24 cellular contexts compared by ENCODE assay signal in the genomic region with DNA sequence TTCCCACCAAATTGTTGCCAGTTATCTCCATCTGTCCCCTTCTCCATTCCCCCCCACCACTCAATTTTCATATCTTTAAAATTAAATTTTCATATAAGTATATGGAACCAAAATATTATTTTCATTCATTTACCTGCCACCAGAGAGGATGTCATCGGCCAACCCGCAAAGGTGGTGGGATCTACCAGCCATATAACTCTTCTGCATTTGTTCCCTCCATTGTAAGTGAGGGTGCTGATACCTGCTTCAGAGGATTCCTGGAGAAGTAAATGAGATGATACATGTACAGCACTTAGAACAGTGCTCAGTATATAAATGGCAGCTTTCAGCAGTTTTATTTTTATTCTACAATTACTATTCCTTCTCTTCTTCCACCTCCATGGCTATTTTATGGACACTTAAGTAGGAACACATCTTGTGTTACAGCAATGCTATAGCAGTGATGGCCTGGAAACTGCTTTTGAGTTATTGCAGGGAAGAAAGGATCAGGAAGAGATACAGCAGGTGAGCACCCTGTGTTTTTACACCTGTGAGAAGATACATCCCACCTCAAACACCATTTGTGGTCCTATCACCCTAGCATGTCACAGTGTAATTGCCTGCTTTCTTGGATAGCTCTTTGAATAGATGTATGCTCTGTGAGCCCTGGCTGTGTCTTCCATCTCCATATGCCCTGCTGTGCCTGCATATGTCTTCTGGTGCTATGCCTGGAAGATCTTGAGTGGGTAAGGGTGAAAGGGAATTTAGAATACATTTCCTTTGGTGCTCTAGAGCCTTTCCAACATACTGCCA. TPM values are rescaled to one million over a fixed set of nuclear protein-coding genes. Genes with fewer than 3 reads are reported as not detected.
"Had no signal": no experiment of that assay in that cellular context is flagged by ENCODE, and none has a peak within 500 bp of the region (broad histone marks: within the 10 kb centered on the region; RNA-seq: fewer than 3 reads in every experiment).

No MANE protein-coding gene starts in this region.

- H3K27ac ChIP-seq: colonic mucosa had no signal

- H3K36me3 ChIP-seq: colonic mucosa, tibial nerve had no signal

- DNase-seq: activated B cell treated with CpG ODN at 0.5 μM for 24 hours; activated CD4-positive, alpha-beta T cell treated with anti-CD3 and anti-CD28 coated beads, Interleukin-2, amount 50 U/mL, for 1 hour; activated CD8-positive, alpha-beta memory T cell treated with anti-CD3 and anti-CD28 coated beads, Interleukin-2, amount 10 ng/mL, durations not matched to agents 7 days and 5 days; activated CD8-positive, alpha-beta T cell treated with anti-CD3 and anti-CD28 coated beads for 36 hours; activated naive CD8-positive, alpha-beta T cell treated with anti-CD3 and anti-CD28 coated beads, Interleukin-2, amount 50 U/mL, for 24 hours; activated T-cell treated with anti-CD3 and anti-CD28 coated beads, Interleukin-2, amount 50 U/mL, for 48 hours; amygdala; colonic mucosa; effector memory CD8-positive, alpha-beta T cell; erythroblast; foreskin fibroblast; heart right ventricle; mucosa of descending colon; posterior cingulate gyrus; stimulated activated CD4-positive, alpha-beta T cell treated with anti-CD3 and anti-CD28 coated beads, Interleukin-1b, Interleukin-23, amount 100 ng/mL, for 48 hours; stimulated activated CD4-positive, alpha-beta T cell treated with anti-CD3 and anti-CD28 coated beads, Interleukin-4, amount 100 ng/mL, for 4 hours; stimulated activated CD8-positive, alpha-beta memory T cell treated with anti-CD3 and anti-CD28 coated beads, Interleukin-4, amount 100 ng/mL, for 48 hours; stimulated activated naive CD8-positive, alpha-beta T cell treated with anti-CD3 and anti-CD28 coated beads, Interleukin-15, amount 100 ng/mL, for 72 hours; T-cell had no signal

- H3K27me3 ChIP-seq: colonic mucosa, heart right ventricle, tibial nerve had no signal

- H3K4me1 ChIP-seq: colonic mucosa had no signal

- H3K9me3 ChIP-seq: colonic mucosa, heart right ventricle, mucosa of descending colon, tibial nerve had no signal

- ATAC-seq: activated CD8-positive, alpha-beta memory T cell treated with anti-CD3 and anti-CD28 coated beads, Interleukin-2, amount 10 ng/mL, durations not matched to agents 7 days and 5 days; activated CD8-positive, alpha-beta T cell treated with anti-CD3 and anti-CD28 coated beads for 36 hours; activated naive CD8-positive, alpha-beta T cell treated with anti-CD3 and anti-CD28 coated beads, Interleukin-2, amount 50 U/mL, for 24 hours; effector memory CD8-positive, alpha-beta T cell; heart right ventricle; mucosa of descending colon; natural killer cell treated with Interleukin-12 subunit alpha and Interleukin-12 subunit beta and Interleukin-15 and Interleukin-18, amount 100 ng/mL, for 72 hours; stimulated activated memory B cell treated with anti-CD40 and anti-IgM and Interleukin-4, amounts not matched to agents 10 μg/mL and 1 μg/mL and 100 μg/mL, for 72 hours; stimulated activated naive CD8-positive, alpha-beta T cell treated with anti-CD3 and anti-CD28 coated beads, Interleukin-15, amount 100 ng/mL, for 72 hours; T-cell had no signal

- H3K4me3 ChIP-seq: colonic mucosa, heart right ventricle, lung, mucosa of descending colon, smooth muscle cell, tibial nerve had no signal

RNA-seq across cellular contexts. Expression of a gene that starts 15.2 kb away (rescaled TPM):
- total RNA-seq: smooth muscle cell had no signal
